17 cellular contexts compared by ENCODE assay signal in genomic region chr14:51180577-51180976, GRCh38. TPM values are rescaled to one million over a fixed set of nuclear protein-coding genes. Genes with fewer than 3 reads are reported as not detected.
A peak's percentile ranks its signal among the peaks of the same experiment; 100 is the strongest.
DNase-seq lines count a peak whose midpoint lies in the region; ATAC-seq, FAIRE-seq and TF ChIP-seq lines count a peak whose summit lies in the region.
"Had no signal": no experiment of that assay in that cellular context is flagged by ENCODE, and none has a peak within 500 bp of the region (broad histone marks: within the 10 kb centered on the region; RNA-seq: fewer than 3 reads in every experiment).

No MANE protein-coding gene starts in this region.

- H3K36me3 ChIP-seq in HepG2 (replicated peaks in 1 of 2; ENCODE audit: control insufficient read depth in 1 of 2, insufficient read depth in 2 of 2, low read length in 2 of 2) (no peaks in the 10 kb centered on the region), right lobe of liver (no peaks in the 10 kb centered on the region), PC-3 (ENCODE audit: low read depth, low read length) (no peaks in the 10 kb centered on the region)
- H3K36me3 ChIP-seq: tibial nerve had no signal

- no peak for TF ChIP-seq EP300 in HepG2 (IDR thresholded peaks at IDR 0.05; ENCODE audit: low read depth in 2 of 2, low read length in 2 of 2)
- TF ChIP-seq EP300 in HepG2 (CRISPR knock-in tag; IDR thresholded peaks at IDR 0.05; ENCODE audit: borderline replicate concordance), result no peak

- no peak overlapping the region for H3K27ac ChIP-seq in HepG2 (ENCODE audit: extremely low read length, insufficient read depth, low read length)
- H3K27ac ChIP-seq in right lobe of liver, result no peak overlapping the region
- H3K27ac ChIP-seq in PC-3 (ENCODE audit: low read length), result no peak overlapping the region
- H3K27ac ChIP-seq: GM23248, RWPE1 had no signal

- BruUV-seq in HepG2 (replicated peaks; lab: Mats Ljungman, UMichigan) (no TSS peak), PC-3 (replicated peaks; lab: Mats Ljungman, UMichigan) (no TSS peak)

- WGBS in HepG2 (ENCODE audit: low lambda C conversion rate), result 14% methylated on average over 9 of the region's 9 CpGs
- WGBS in right lobe of liver (ENCODE audit: insufficient coverage, low coverage, low lambda C conversion rate, missing lambda C conversion rate), result 56% methylated on average over 8 of the region's 9 CpGs

- no peaks in the 10 kb centered on the region for H3K4me1 ChIP-seq in HepG2 (ENCODE audit: insufficient read depth, low read length)
- H3K4me1 ChIP-seq in right lobe of liver, result no peaks in the 10 kb centered on the region
- H3K4me1 ChIP-seq in PC-3 (ENCODE audit: insufficient read depth, low read length), result peaks cover 28% of the 10 kb centered on the region

- H3K4me1 Mint-ChIP-seq in effector memory CD8-positive, alpha-beta T cell (ENCODE audit: low read depth in 2 of 2), result no peaks in the 10 kb centered on the region

- H3K9ac ChIP-seq in HepG2 (ENCODE audit: insufficient read depth, low read depth, low read length), result no peak overlapping the region
- H3K9ac ChIP-seq in PC-3 (ENCODE audit: low read length), result no peak overlapping the region
- H3K9ac ChIP-seq: GM23248 had no signal

- H3K79me2 ChIP-seq in HepG2 (ENCODE audit: insufficient read depth, low read length) (no peaks in the 10 kb centered on the region), PC-3 (ENCODE audit: low read length) (no peaks in the 10 kb centered on the region)

- in situ Hi-C loops in HepG2 (cut with HindIII; ENCODE audit: extremely low pct_ligation_motif_present, low pct_unique_long_range_greater_than_20kb), result no loop called here

- H3F3A ChIP-seq in PC-3 (ENCODE audit: low read length, unreplicated experiment), result no peaks in the 10 kb centered on the region

- H2AFZ ChIP-seq in HepG2 (ENCODE audit: low read length) (no peak overlapping the region), PC-3 (ENCODE audit: low read length) (no peak overlapping the region)
- H2AFZ ChIP-seq: GM23248 had no signal

- CTCF ChIA-PET in HepG2 (lab: Yijun Ruan, JAX; ENCODE audit: low intra/inter-chr PET ratio, low total read pairs), result no interaction called here
- CTCF ChIA-PET in PC-3 (lab: Charles Lee), result no interaction called here

- H3K4me3 Mint-ChIP-seq in effector memory CD8-positive, alpha-beta T cell, result no peak overlapping the region

- H3K27ac Mint-ChIP-seq in effector memory CD8-positive, alpha-beta T cell, result no peak overlapping the region

- TF ChIP-seq RAD21 in HepG2 (CRISPR knock-in tag; IDR thresholded peaks at IDR 0.05), result no peak

- H3K36me3 Mint-ChIP-seq in effector memory CD8-positive, alpha-beta T cell (ENCODE audit: insufficient read depth), result no peaks in the 10 kb centered on the region

- intact Hi-C loops in HepG2 (cut with micrococcal nuclease; ENCODE audit: unreplicated experiment), result no loop called here
- intact Hi-C loops in right lobe of liver (cut with DNase I), result no loop called here
- intact Hi-C loops in PC-3 (cut with micrococcal nuclease), result no loop called here

- H3K27me3 Mint-ChIP-seq in effector memory CD8-positive, alpha-beta T cell, result peaks cover 20 to 29% of the 10 kb centered on the region in 2 donors

- FAIRE-seq in HepG2 (lab: Jason Lieb, UNC), result no peak
- FAIRE-seq: A204.1, astrocyte, endometrium had no signal

- TF ChIP-seq POLR2A in HepG2 (IDR thresholded peaks at IDR 0.05; ENCODE audit: insufficient read depth in 1 of 2, low read depth in 2 of 2, low read length in 2 of 2) (no peak), right lobe of liver (IDR thresholded peaks at IDR 0.05) (no peak)

- H3K9me3 Mint-ChIP-seq in effector memory CD8-positive, alpha-beta T cell, result no peaks in the 10 kb centered on the region

- no peak overlapping the region for H3K4me3 ChIP-seq in HepG2 (replicated peaks in 1 of 3; ENCODE audit: insufficient read depth in 1 of 3, low read depth in 2 of 3, low read length in 3 of 3)
- no peak overlapping the region for H3K4me3 ChIP-seq in right lobe of liver
- H3K4me3 ChIP-seq in PC-3 (ENCODE audit: low read length), result no peak overlapping the region
- H3K4me3 ChIP-seq: GM23248, tibial nerve had no signal

- DNase-seq in HepG2 (ENCODE audit: low spot score), result no peak
- no peak for DNase-seq in right lobe of liver
- no peak for DNase-seq in PC-3
- DNase-seq in NCI-H2107 (lab: John Stamatoyannopoulos, UW), result no peak
- no peak for DNase-seq in effector memory CD8-positive, alpha-beta T cell
- no peak for DNase-seq in foreskin melanocyte
- DNase-seq: GM23248, hippocampal formation, KBM-7, mesendoderm had no signal

- H4K20me1 ChIP-seq in HepG2 (ENCODE audit: insufficient read depth, low read length), result no peaks in the 10 kb centered on the region
- H4K20me1 ChIP-seq in PC-3 (ENCODE audit: low read length), result no peaks in the 10 kb centered on the region

- H3K9me2 ChIP-seq in PC-3 (replicated peaks; ENCODE audit: low read length), result no peaks in the 10 kb centered on the region

- no peaks in the 10 kb centered on the region for H3K9me3 ChIP-seq in HepG2 (ENCODE audit: low read length)
- H3K9me3 ChIP-seq in right lobe of liver, result no peaks in the 10 kb centered on the region
- H3K9me3 ChIP-seq in PC-3 (ENCODE audit: low read length), result no peaks in the 10 kb centered on the region

- H3K4me2 ChIP-seq in HepG2 (ENCODE audit: low read depth, low read length) (no peak overlapping the region), PC-3 (ENCODE audit: low read length) (no peak overlapping the region)

- no peak for TF ChIP-seq CTCF in HepG2 (CRISPR knock-in tag; IDR thresholded peaks at IDR 0.05)
- TF ChIP-seq CTCF in right lobe of liver (IDR thresholded peaks at IDR 0.05), result no peak
- no peak for TF ChIP-seq CTCF in PC-3 (conservative IDR thresholded peaks at IDR 0.05; ENCODE audit: low read depth, low read length)

- POLR2A ChIA-PET in HepG2 (lab: Yijun Ruan, JAX) (no interaction called here), PC-3 (lab: Charles Lee; ENCODE audit: unreplicated experiment) (no interaction called here)

- no peak for ATAC-seq in HepG2
- ATAC-seq in right lobe of liver, result no peak
- ATAC-seq in HG02610 (IDR thresholded peaks at IDR 0.05; ENCODE audit: unreplicated experiment), result peak; percentile 76
- ATAC-seq in HG03432 (IDR thresholded peaks at IDR 0.05; ENCODE audit: unreplicated experiment), result peak; percentile 89
- no peak for ATAC-seq in PC-3
- ATAC-seq in effector memory CD8-positive, alpha-beta T cell (replicated peaks), result no peak

- H3K27me3 ChIP-seq in HepG2 (ENCODE audit: control insufficient read depth in 1 of 2, insufficient read depth in 2 of 2, low read length in 2 of 2) (no peaks in the 10 kb centered on the region), right lobe of liver (no peaks in the 10 kb centered on the region), PC-3 (ENCODE audit: low read length) (no peaks in the 10 kb centered on the region)
- H3K27me3 ChIP-seq: tibial nerve had no signal

TF ChIP-seq in HepG2, 621 proteins besides CTCF, POLR2A, EP300 and RAD21:
- no peak for TF ChIP-seq BRF2 (CRISPR knock-in tag; IDR thresholded peaks at IDR 0.05)
- TF ChIP-seq MNT (IDR thresholded peaks at IDR 0.05), result peak; percentile 67

RNA-seq across cellular contexts. Expression of gene TMX1, which starts 59.5 kb away (rescaled TPM):
- 32.5 and 56.8 TPM in 2 replicates for total RNA-seq in HepG2 (2016; rRNA removed; fragmentation: Illumina TruSeq; extraction: Trizol)
- total RNA-seq in HepG2 (2016; cell fraction: cytosol; rRNA removed; fragmentation: Illumina TruSeq; extraction: Trizol; ENCODE audit: low read depth), result 5.9 and 6.6 TPM in 2 replicates
- total RNA-seq in HepG2 (2016; cell fraction: insoluble cytoplasmic fraction; rRNA removed; fragmentation: Illumina TruSeq; extraction: Trizol), result 32.1 and 53.5 TPM in 2 replicates
- 10.2 and 12.2 TPM in 2 replicates for total RNA-seq in HepG2 (2016; cell fraction: membrane; rRNA removed; fragmentation: Illumina TruSeq; extraction: Trizol)
- 51.5 and 56.3 TPM in 2 replicates for total RNA-seq in HepG2 (2016; cell fraction: nucleus; rRNA removed; fragmentation: Illumina TruSeq; extraction: Trizol)
- polyA plus RNA-seq in HepG2 (2011; rRNA removed), result 19.2 and 23.0 TPM in 2 replicates
- 13.3 and 19.4 TPM in 2 replicates for polyA plus RNA-seq in HepG2 (2011; cell fraction: cytosol; rRNA removed)
- polyA plus RNA-seq in HepG2 (2011; cell fraction: nucleus; rRNA removed), result 5.7 and 8.3 TPM in 2 replicates
- 32.5 and 34.9 TPM in 2 replicates for polyA plus RNA-seq in HepG2 (2012)
- 1.8 and 2.1 TPM in 2 replicates for polyA plus RNA-seq in HepG2 (2016; cell fraction: cytosol; fragmentation: Illumina TruSeq; extraction: Trizol; ENCODE audit: low read depth)
- polyA plus RNA-seq in HepG2 (2016; cell fraction: insoluble cytoplasmic fraction; fragmentation: Illumina TruSeq; extraction: Trizol; ENCODE audit: low read depth), result 26.9 and 32.0 TPM in 2 replicates
- polyA plus RNA-seq in HepG2 (2016; cell fraction: membrane; fragmentation: Illumina TruSeq; extraction: Trizol; ENCODE audit: low read depth), result 5.0 and 5.1 TPM in 2 replicates
- polyA plus RNA-seq in HepG2 (2016; cell fraction: nucleus; fragmentation: Illumina TruSeq; extraction: Trizol; ENCODE audit: insufficient read depth, low read depth), result 56.6 and 62.3 TPM in 2 replicates
- 24.2 and 31.8 TPM in 2 replicates for polyA minus RNA-seq in HepG2 (2011; rRNA and poly(A)+ RNA removed; ENCODE audit: low replicate concordance)
- polyA minus RNA-seq in HepG2 (2011; cell fraction: cytosol; rRNA and poly(A)+ RNA removed), result 24.0 and 24.4 TPM in 2 replicates
- 41.6 and 41.8 TPM in 2 replicates for polyA minus RNA-seq in HepG2 (2011; cell fraction: nucleus; rRNA and poly(A)+ RNA removed)
- total RNA-seq in right lobe of liver, result 10 to 100 TPM; 11.3 to 18.4 (median 17.0) TPM
- 56.6 and 61.7 TPM in 2 replicates for total RNA-seq in PC-3 (2014; rRNA removed)

Comparison
In these comparisons a context has a peak if more than half of its experiments do, and no peak if none do; other contexts are left out.
1. ATAC-seq: peak in HG02610 (single experiment) and HG03432 (single experiment); none in HepG2 (single experiment), right lobe of liver (0 of 4), PC-3 (single experiment) and effector memory CD8-positive, alpha-beta T cell (single experiment).